Comparison of ENCODE assay signal across 8 cellular contexts in the genomic region with DNA sequence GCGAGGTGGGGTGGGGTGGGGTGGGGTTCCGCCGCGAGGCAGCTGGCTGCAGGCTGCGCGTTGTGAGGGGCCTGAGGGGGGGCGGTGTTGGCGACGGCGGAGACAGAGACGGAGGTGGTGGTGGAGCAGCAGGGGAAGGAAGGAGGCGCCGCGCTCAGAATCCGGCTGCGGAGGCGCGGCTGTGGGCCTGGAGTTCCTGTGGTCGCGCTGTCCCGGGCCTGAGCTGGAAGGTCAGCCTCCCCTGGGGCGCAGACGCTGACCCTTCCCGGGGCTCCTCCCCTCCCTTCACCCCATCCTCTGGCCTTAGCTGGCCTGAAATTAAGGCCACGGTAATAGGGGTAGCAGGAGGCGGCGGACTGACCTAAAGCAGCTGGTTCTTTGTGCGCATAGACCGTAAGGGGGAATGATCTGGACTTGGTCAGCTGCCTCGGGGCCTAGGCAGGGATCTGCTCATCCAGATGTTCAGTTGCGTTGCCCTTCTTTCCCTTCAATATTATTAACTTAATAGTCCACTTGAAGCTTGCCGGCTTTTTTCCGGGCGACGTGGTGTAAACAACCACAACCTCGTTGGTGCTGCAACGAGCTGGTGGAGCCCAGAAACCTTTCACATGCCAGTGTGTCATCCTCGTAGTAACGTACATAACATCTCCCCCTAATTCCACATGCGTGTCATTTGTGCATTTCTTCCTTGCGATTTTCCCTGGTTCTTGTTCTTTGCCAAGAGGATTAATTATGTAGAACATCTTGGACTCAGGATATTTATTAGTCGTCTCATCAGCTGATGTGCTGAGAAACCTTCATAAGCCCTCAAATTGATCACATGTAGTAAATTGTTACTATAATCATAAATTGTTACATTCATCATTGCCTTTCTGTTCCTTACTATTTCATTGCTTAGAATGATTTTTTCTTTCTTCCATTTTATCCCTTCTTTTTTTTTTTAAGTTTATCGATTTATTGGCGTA. TPM values are rescaled to one million over a fixed set of nuclear protein-coding genes. Genes with fewer than 3 reads are reported as not detected.
DNase-seq lines count a peak whose midpoint lies in the region; ATAC-seq and TF ChIP-seq lines count a peak whose summit lies in the region.

No MANE protein-coding gene starts in this region.

- H2BK5ac ChIP-seq in neuronal stem cell (ENCODE audit: low read length) = peak overlapping the region; percentile 88

- peak overlapping the region; percentile 52 for H3K23ac ChIP-seq in neuronal stem cell (ENCODE audit: low read depth, low read length, poor library complexity)

- ATAC-seq in CD8-positive, alpha-beta T cell = peak; percentile 75
- ATAC-seq in GM19452 (IDR thresholded peaks at IDR 0.05; ENCODE audit: unreplicated experiment) = peak; percentile 21
- ATAC-seq in HG03520 (IDR thresholded peaks at IDR 0.05; ENCODE audit: unreplicated experiment) = peak; percentile 25
- peak; percentile 72 for ATAC-seq in gastroesophageal sphincter

- H3K27ac ChIP-seq in CD8-positive, alpha-beta T cell (ENCODE audit: low read depth, low read length) = peak overlapping the region; percentile 94
- H3K27ac ChIP-seq in gastroesophageal sphincter = peak overlapping the region; percentile 91 to 98 (median 96)
- H3K27ac ChIP-seq in neuronal stem cell (replicated peaks; ENCODE audit: low read length) = peak overlapping the region; percentile 76
- H3K27ac ChIP-seq in urinary bladder (ENCODE audit: low read depth) = peak overlapping the region; percentile 95

- peaks cover 62% of the 10 kb centered on the region for H3K4me1 Mint-ChIP-seq in CD8-positive, alpha-beta T cell (ENCODE audit: low read depth)

- H2BK120ac ChIP-seq in neuronal stem cell (ENCODE audit: low read depth, low read length) = no peak overlapping the region

- no peaks in the 10 kb centered on the region for H3K9me3 Mint-ChIP-seq in CD8-positive, alpha-beta T cell

- POLR2A ChIA-PET in CD8-positive, alpha-beta T cell (lab: Charles Lee) = interaction anchor here (1.1 to 4.7 kb wide), 12 partner anchors 10 to 389 kb away, joined by 3 to 36 read pairs (median 6); partner anchors contain the start of genes MYNN and TERC

- peak overlapping the region; percentile 90 for H3K4me3 Mint-ChIP-seq in CD8-positive, alpha-beta T cell

- CTCF ChIA-PET in CD8-positive, alpha-beta T cell (lab: Charles Lee) = interaction anchor here (0.6 to 2.6 kb wide), 17 partner anchors 9 to 204 kb away, joined by 3 to 13 read pairs (median 3); partner anchors contain the start of genes ACTRT3, GPR160 and TERC

- H3K27me3 ChIP-seq in CD8-positive, alpha-beta T cell (ENCODE audit: insufficient read depth, low read length) = no peaks in the 10 kb centered on the region
- H3K27me3 ChIP-seq in gastroesophageal sphincter = no peaks in the 10 kb centered on the region
- H3K27me3 ChIP-seq in neuronal stem cell (ENCODE audit: control insufficient read depth in 3 of 3, insufficient read depth in 3 of 3, low read depth in 1 of 3, low read length in 3 of 3) = peaks cover 0 to 15% (median 0%) of the 10 kb centered on the region in 3 experiments

- H3K9ac ChIP-seq in neuronal stem cell (ENCODE audit: low read depth, low read length, poor library complexity) = peak overlapping the region; percentile 92

- peak overlapping the region; percentile 99 for H3K27ac Mint-ChIP-seq in CD8-positive, alpha-beta T cell

- no peaks in the 10 kb centered on the region for H3K36me3 ChIP-seq in CD8-positive, alpha-beta T cell (ENCODE audit: insufficient read depth, low read length)
- no peaks in the 10 kb centered on the region for H3K36me3 ChIP-seq in gastroesophageal sphincter
- peaks cover 0 to 31% of the 10 kb centered on the region in 2 donors for H3K36me3 ChIP-seq in neuronal stem cell (replicated peaks in 1 of 2; ENCODE audit: control insufficient read depth in 2 of 2, insufficient read depth in 2 of 2, low read length in 2 of 2)
- H3K36me3 ChIP-seq in urinary bladder (ENCODE audit: insufficient read depth) = no peaks in the 10 kb centered on the region

- TF ChIP-seq EP300 in gastroesophageal sphincter (IDR thresholded peaks at IDR 0.05) = no peak

- H4K91ac ChIP-seq in neuronal stem cell (ENCODE audit: low read depth, low read length, poor library complexity) = no peak overlapping the region

- intact Hi-C loops in CD8-positive, alpha-beta T cell (cut with DNase I, micrococcal nuclease) = loop anchor here (1.0 to 10.0 kb wide), 17 partner anchors 70 to 938 kb away; partner anchors contain the start of genes PHC3 (in 2 of the 2), SKIL (in 2 of the 2), EIF5A2 (in 1 of the 2) and GPR160 (in 1 of the 2)

- no peak overlapping the region for H3K14ac ChIP-seq in neuronal stem cell (ENCODE audit: low read length)

- H2AFZ ChIP-seq in neuronal stem cell (ENCODE audit: low read length) = peak overlapping the region; percentile 93

- no peaks in the 10 kb centered on the region for H3K79me1 ChIP-seq in neuronal stem cell (ENCODE audit: low read depth, low read length)

- H2AK5ac ChIP-seq in neuronal stem cell (ENCODE audit: low read depth, low read length) = peak overlapping the region; percentile 29

- peaks cover 31% of the 10 kb centered on the region for H3K36me3 Mint-ChIP-seq in CD8-positive, alpha-beta T cell

- no peak for TF ChIP-seq CTCF in CD8-positive, alpha-beta T cell (IDR thresholded peaks at IDR 0.05)
- no peak for TF ChIP-seq CTCF in gastroesophageal sphincter (IDR thresholded peaks at IDR 0.05)

- DNase-seq in CD8-positive, alpha-beta T cell = peak in 6 of 7 experiments; percentile 2 to 56 (median 23)
- DNase-seq in OCI-M1 (lab: John Stamatoyannopoulos, UW) (peak; percentile 46), neuronal stem cell (ENCODE audit: low spot score) (peak; percentile 65)
- DNase-seq in activated naive CD4-positive, alpha-beta T cell treated with anti-CD3 and anti-CD28 coated beads, Interleukin-2, amount 50 U/mL, for 16 hours = peak; percentile 36

- no peaks in the 10 kb centered on the region for H3K9me3 ChIP-seq in CD8-positive, alpha-beta T cell (ENCODE audit: low read length)
- no peaks in the 10 kb centered on the region for H3K9me3 ChIP-seq in gastroesophageal sphincter
- H3K9me3 ChIP-seq in neuronal stem cell (replicated peaks in 1 of 2; ENCODE audit: control insufficient read depth in 2 of 2, insufficient read depth in 1 of 2, low read depth in 1 of 2, low read length in 2 of 2) = peaks cover 0 to 4% of the 10 kb centered on the region in 2 donors

- no peaks in the 10 kb centered on the region for H3K27me3 Mint-ChIP-seq in CD8-positive, alpha-beta T cell (ENCODE audit: low read depth)

- peaks cover 42% of the 10 kb centered on the region for H3K4me1 ChIP-seq in CD8-positive, alpha-beta T cell (ENCODE audit: insufficient read depth, low read length)
- H3K4me1 ChIP-seq in gastroesophageal sphincter (peaks cover 7 to 58% (median 11%) of the 10 kb centered on the region in 3 donors), neuronal stem cell (ENCODE audit: control insufficient read depth in 2 of 2, insufficient read depth in 1 of 2, low read depth in 1 of 2, low read length in 2 of 2) (no peaks in the 10 kb centered on the region), urinary bladder (ENCODE audit: insufficient read depth) (no peaks in the 10 kb centered on the region)

- H3K4me2 ChIP-seq in neuronal stem cell (ENCODE audit: insufficient read depth, low read length, poor library complexity, severe bottlenecking) = peak overlapping the region; percentile 56

- H2BK12ac ChIP-seq in neuronal stem cell (ENCODE audit: low read length) = peak overlapping the region; percentile 44

- peak overlapping the region; percentile 92 for H3K18ac ChIP-seq in neuronal stem cell (ENCODE audit: low read length)

- H3K4me3 ChIP-seq in CD8-positive, alpha-beta T cell (ENCODE audit: low read depth, low read length) = peak overlapping the region; percentile 87
- H3K4me3 ChIP-seq in gastroesophageal sphincter (peak overlapping the region; percentile 82 to 83), neuronal stem cell (ENCODE audit: low read length in 2 of 2) (peak overlapping the region; percentile 71 to 97), urinary bladder (ENCODE audit: low read depth, low read length) (peak overlapping the region; percentile 87)

- TF ChIP-seq POLR2A in gastroesophageal sphincter (IDR thresholded peaks at IDR 0.05) = no peak

- H3K4ac ChIP-seq in neuronal stem cell (ENCODE audit: low read length) = no peak overlapping the region

- no peak overlapping the region for H4K8ac ChIP-seq in neuronal stem cell (ENCODE audit: low read depth, low read length)

- 6 to 12% methylated on average over 9 to 19 of the region's 44 CpGs for WGBS in gastroesophageal sphincter (ENCODE audit: low coverage in 1 of 2), 2 donors
- WGBS in neuronal stem cell (ENCODE audit: extremely low coverage in 2 of 2, insufficient read length in 2 of 2, insufficient replicate concordance in 1 of 2), 2 donors = no CpG with 5 or more reads among the region's 44 CpGs
- 4% methylated on average over 44 of the region's 44 CpGs for WGBS in urinary bladder

- H2BK15ac ChIP-seq in neuronal stem cell (ENCODE audit: low read length) = no peak overlapping the region

RNA-seq across cellular contexts. Expression of gene SEC62, which starts 0.6 kb away (rescaled TPM):
- 100 to 1,000 TPM; 115 TPM for total RNA-seq in CD8-positive, alpha-beta T cell
- 10 to 100 TPM; 75.9 to 88.8 (median 82.4) TPM for total RNA-seq in gastroesophageal sphincter
- 236 TPM for polyA plus RNA-seq in neuronal stem cell (2013, experiment 1 of 2)
- polyA plus RNA-seq in neuronal stem cell (2013, experiment 2 of 2) = 248 TPM
- total RNA-seq in urinary bladder = 78.9 TPM
- 65.5 TPM for polyA plus RNA-seq in urinary bladder

RNA-seq across cellular contexts. Expression of gene SAMD7, which starts 55.9 kb away (rescaled TPM):
- total RNA-seq in CD8-positive, alpha-beta T cell = not detected
- total RNA-seq in gastroesophageal sphincter (not detected), urinary bladder (not detected)
- not detected for polyA plus RNA-seq in neuronal stem cell (2013, experiment 1 of 2)
- not detected for polyA plus RNA-seq in neuronal stem cell (2013, experiment 2 of 2)
- polyA plus RNA-seq in urinary bladder = not detected

Comparison
In these comparisons a context has a peak if more than half of its experiments do, and no peak if none do; other contexts are left out.
1. Peak in every context shown above with its lines: DNase-seq, ATAC-seq, H3K4me3 ChIP-seq and H3K27ac ChIP-seq.
2. ATAC-seq: peak in every context shown above with its lines; median percentile 75 in CD8-positive, alpha-beta T cell; 72 in gastroesophageal sphincter; 25 in HG03520; 21 in GM19452.